In genomic region chr4:6673660-6674499, GRCh38 we compare ENCODE assay signal across 8 cellular contexts. TPM values are rescaled to one million over a fixed set of nuclear protein-coding genes. Genes with fewer than 3 reads are reported as not detected.
DNase-seq lines count a peak whose midpoint lies in the region; ATAC-seq and TF ChIP-seq lines count a peak whose summit lies in the region.

No MANE protein-coding gene starts in this region.

- no peaks in the 10 kb centered on the region for H3K9me2 ChIP-seq in neural cell (ENCODE audit: insufficient read depth, low read length)

- H3K27me3 ChIP-seq in DND-41 (ENCODE audit: insufficient read depth, low read length, poor library complexity) (no peaks in the 10 kb centered on the region), KMS-11 (ENCODE audit: insufficient read depth, low read depth) (no peaks in the 10 kb centered on the region), neural cell (ENCODE audit: insufficient read depth, low read depth, low read length) (no peaks in the 10 kb centered on the region)

- H3K27ac ChIP-seq in DND-41 (ENCODE audit: low read length): peak overlapping the region; percentile 91
- peak overlapping the region; percentile 62; the same call in 1 of the 2 replicates for H3K27ac ChIP-seq in KMS-11
- H3K27ac ChIP-seq in neural cell (ENCODE audit: low read length): peak overlapping the region; percentile 79

- peak; percentile 20 for TF ChIP-seq RAD21 in neural cell (conservative IDR thresholded peaks at IDR 0.05)

- peaks cover 41% of the 10 kb centered on the region for H4K20me1 ChIP-seq in DND-41 (ENCODE audit: insufficient read depth, low read length)
- H4K20me1 ChIP-seq in KMS-11 (ENCODE audit: insufficient read depth): no peaks in the 10 kb centered on the region; the same call in 1 of the 2 replicates
- H4K20me1 ChIP-seq in neural cell (ENCODE audit: insufficient read depth): no peaks in the 10 kb centered on the region

- no peaks in the 10 kb centered on the region for H3F3A ChIP-seq in neural cell (ENCODE audit: insufficient read depth, low read length, poor library complexity, severe bottlenecking)

- H2AFZ ChIP-seq in DND-41 (ENCODE audit: low read depth, low read length): peak overlapping the region; percentile 75
- peak overlapping the region; percentile 81 for H2AFZ ChIP-seq in KMS-11 (ENCODE audit: low read depth)
- peak overlapping the region; percentile 65 for H2AFZ ChIP-seq in neural cell (ENCODE audit: low read depth, low read length)

- H3K36me3 ChIP-seq in DND-41 (ENCODE audit: insufficient read depth, low read length) (peaks cover 34% of the 10 kb centered on the region), KMS-11 (ENCODE audit: insufficient read depth) (no peaks in the 10 kb centered on the region), neural cell (ENCODE audit: insufficient read depth, low read length) (no peaks in the 10 kb centered on the region)

- H3K79me2 ChIP-seq in DND-41 (ENCODE audit: insufficient read depth, low read length) (peaks cover 47% of the 10 kb centered on the region), KMS-11 (ENCODE audit: insufficient read depth, low read depth) (peaks cover 19% of the 10 kb centered on the region), neural cell (replicated peaks; ENCODE audit: insufficient read depth, low read length) (peaks cover 8% of the 10 kb centered on the region)

- no peaks in the 10 kb centered on the region for H3K9me3 Mint-ChIP-seq in stimulated activated naive CD8-positive, alpha-beta T cell treated with anti-CD3 and anti-CD28 coated beads, Interleukin-15, amount 100 ng/mL, for 72 hours

- H3K9ac ChIP-seq in DND-41 (ENCODE audit: low read depth, low read length): peak overlapping the region; percentile 93
- peak overlapping the region; percentile 58 for H3K9ac ChIP-seq in KMS-11
- H3K9ac ChIP-seq in neural cell (ENCODE audit: low read length): peak overlapping the region; percentile 59

- peak; percentile 7 for TF ChIP-seq CTCF in DND-41 (IDR thresholded peaks at IDR 0.05; ENCODE audit: borderline replicate concordance, extremely low read depth, low read length, poor library complexity, severe bottlenecking)
- no peak for TF ChIP-seq CTCF in KMS-11 (conservative IDR thresholded peaks at IDR 0.05; ENCODE audit: low read depth, low read length)
- no peak for TF ChIP-seq CTCF in foreskin fibroblast (IDR thresholded peaks at IDR 0.05; ENCODE audit: low read depth, low read length)
- no peak for TF ChIP-seq CTCF in neural cell (IDR thresholded peaks at IDR 0.05; ENCODE audit: poor library complexity, severe bottlenecking)

- H3K27me3 Mint-ChIP-seq in stimulated activated naive CD8-positive, alpha-beta T cell treated with anti-CD3 and anti-CD28 coated beads, Interleukin-15, amount 100 ng/mL, for 72 hours: no peaks in the 10 kb centered on the region

- H3K4me2 ChIP-seq in DND-41 (ENCODE audit: insufficient read depth, low read length) (peak overlapping the region; percentile 86), KMS-11 (peak overlapping the region; percentile 91), neural cell (ENCODE audit: low read length) (peak overlapping the region; percentile 92)

- H3K4me3 ChIP-seq in DND-41 (ENCODE audit: low read depth in 1 of 2, low read length in 2 of 2) (peak overlapping the region; percentile 80 to 81), KMS-11 (IDR thresholded peaks at IDR 0.05; ENCODE audit: insufficient read depth, low read depth, low read length) (no peak overlapping the region), foreskin fibroblast (ENCODE audit: low read depth in 1 of 2, low read length in 2 of 2) (peak overlapping the region; percentile 71 to 86), neural cell (ENCODE audit: low read length) (peak overlapping the region; percentile 91)

- H3K4me1 ChIP-seq in DND-41 (ENCODE audit: insufficient read depth, low read length) (peaks cover 43% of the 10 kb centered on the region), KMS-11 (ENCODE audit: low read depth, poor library complexity, severe bottlenecking) (peaks cover 17% of the 10 kb centered on the region)

- ATAC-seq in DND-41 (ENCODE audit: insufficient read depth, low read depth) (peak; percentile 80), GM21737 (IDR thresholded peaks at IDR 0.05; ENCODE audit: unreplicated experiment) (peak; percentile 64)
- peak; percentile 84 for ATAC-seq in stimulated activated naive CD8-positive, alpha-beta T cell treated with anti-CD3 and anti-CD28 coated beads, Interleukin-15, amount 100 ng/mL, for 72 hours

- peak overlapping the region; percentile 97 to 99 for H3K27ac Mint-ChIP-seq in stimulated activated naive CD8-positive, alpha-beta T cell treated with anti-CD3 and anti-CD28 coated beads, Interleukin-15, amount 100 ng/mL, for 72 hours

- peaks cover 57% of the 10 kb centered on the region for H3K4me1 Mint-ChIP-seq in stimulated activated naive CD8-positive, alpha-beta T cell treated with anti-CD3 and anti-CD28 coated beads, Interleukin-15, amount 100 ng/mL, for 72 hours

- H3K9me3 ChIP-seq in DND-41 (ENCODE audit: insufficient read depth, low read length, severe bottlenecking) (no peaks in the 10 kb centered on the region), neural cell (ENCODE audit: low read length) (no peaks in the 10 kb centered on the region)

- no peak for TF ChIP-seq EP300 in neural cell (conservative IDR thresholded peaks at IDR 0.05; ENCODE audit: poor library complexity, severe bottlenecking)

- peak; percentile 95 for DNase-seq in DND-41
- peak; percentile 94 for DNase-seq in RPMI8226
- peak; percentile 98 for DNase-seq in activated effector memory CD4-positive, alpha-beta T cell treated with anti-CD3 and anti-CD28 coated beads, Interleukin-2, amount 50 U/mL, for 16 hours
- peak; percentile 95 to 98 for DNase-seq in foreskin fibroblast
- peak; percentile 94 to 97 for DNase-seq in stimulated activated naive CD8-positive, alpha-beta T cell treated with anti-CD3 and anti-CD28 coated beads, Interleukin-15, amount 100 ng/mL, for 72 hours

- peak overlapping the region; percentile 76 to 85 for H3K4me3 Mint-ChIP-seq in stimulated activated naive CD8-positive, alpha-beta T cell treated with anti-CD3 and anti-CD28 coated beads, Interleukin-15, amount 100 ng/mL, for 72 hours

TF ChIP-seq in neural cell, 6 proteins besides CTCF, POLR2A, EP300 and RAD21:
- TF ChIP-seq MXI1 (conservative IDR thresholded peaks at IDR 0.05; ENCODE audit: poor library complexity, severe bottlenecking) (peak; percentile 98), POLR2AphosphoS5 (IDR thresholded peaks at IDR 0.05) (peak; percentile 79), SMC3 (conservative IDR thresholded peaks at IDR 0.05; ENCODE audit: poor library complexity) (no peak), EZH2 (IDR thresholded peaks at IDR 0.05; ENCODE audit: borderline replicate concordance, insufficient read depth, low read length, poor library complexity, severe bottlenecking) (no peak), TAF1 (IDR thresholded peaks at IDR 0.05; ENCODE audit: low read depth) (no peak)
- TF ChIP-seq, protein P1, sequence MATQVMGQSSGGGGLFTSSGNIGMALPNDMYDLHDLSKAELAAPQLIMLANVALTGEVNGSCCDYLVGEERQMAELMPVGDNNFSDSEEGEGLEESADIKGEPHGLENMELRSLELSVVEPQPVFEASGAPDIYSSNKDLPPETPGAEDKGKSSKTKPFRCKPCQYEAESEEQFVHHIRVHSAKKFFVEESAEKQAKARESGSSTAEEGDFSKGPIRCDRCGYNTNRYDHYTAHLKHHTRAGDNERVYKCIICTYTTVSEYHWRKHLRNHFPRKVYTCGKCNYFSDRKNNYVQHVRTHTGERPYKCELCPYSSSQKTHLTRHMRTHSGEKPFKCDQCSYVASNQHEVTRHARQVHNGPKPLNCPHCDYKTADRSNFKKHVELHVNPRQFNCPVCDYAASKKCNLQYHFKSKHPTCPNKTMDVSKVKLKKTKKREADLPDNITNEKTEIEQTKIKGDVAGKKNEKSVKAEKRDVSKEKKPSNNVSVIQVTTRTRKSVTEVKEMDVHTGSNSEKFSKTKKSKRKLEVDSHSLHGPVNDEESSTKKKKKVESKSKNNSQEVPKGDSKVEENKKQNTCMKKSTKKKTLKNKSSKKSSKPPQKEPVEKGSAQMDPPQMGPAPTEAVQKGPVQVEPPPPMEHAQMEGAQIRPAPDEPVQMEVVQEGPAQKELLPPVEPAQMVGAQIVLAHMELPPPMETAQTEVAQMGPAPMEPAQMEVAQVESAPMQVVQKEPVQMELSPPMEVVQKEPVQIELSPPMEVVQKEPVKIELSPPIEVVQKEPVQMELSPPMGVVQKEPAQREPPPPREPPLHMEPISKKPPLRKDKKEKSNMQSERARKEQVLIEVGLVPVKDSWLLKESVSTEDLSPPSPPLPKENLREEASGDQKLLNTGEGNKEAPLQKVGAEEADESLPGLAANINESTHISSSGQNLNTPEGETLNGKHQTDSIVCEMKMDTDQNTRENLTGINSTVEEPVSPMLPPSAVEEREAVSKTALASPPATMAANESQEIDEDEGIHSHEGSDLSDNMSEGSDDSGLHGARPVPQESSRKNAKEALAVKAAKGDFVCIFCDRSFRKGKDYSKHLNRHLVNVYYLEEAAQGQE (IDR thresholded peaks at IDR 0.05; ENCODE audit: borderline replicate concordance): no peak

RNA-seq across cellular contexts. Expression of gene S100P, which starts 19.8 kb away (rescaled TPM):
- polyA plus RNA-seq in neural cell: not detected in 2 replicates
- polyA minus RNA-seq in neural cell: not detected in 2 replicates

RNA-seq across cellular contexts. Expression of gene MRFAP1, which starts 33.4 kb away (rescaled TPM):
- polyA plus RNA-seq in neural cell: 284 and 322 TPM in 2 replicates
- 158 and 171 TPM in 2 replicates for polyA minus RNA-seq in neural cell

RNA-seq across cellular contexts. Expression of gene MRFAP1L1, which starts 35.8 kb away (rescaled TPM):
- polyA plus RNA-seq in neural cell: 421 and 438 TPM in 2 replicates
- polyA minus RNA-seq in neural cell: 161 and 183 TPM in 2 replicates

RNA-seq across cellular contexts. Expression of gene BLOC1S4, which starts 42.1 kb away (rescaled TPM):
- 21.2 and 31.9 TPM in 2 replicates for polyA plus RNA-seq in neural cell
- 21.8 and 23.1 TPM in 2 replicates for polyA minus RNA-seq in neural cell
